In the genomic region with DNA sequence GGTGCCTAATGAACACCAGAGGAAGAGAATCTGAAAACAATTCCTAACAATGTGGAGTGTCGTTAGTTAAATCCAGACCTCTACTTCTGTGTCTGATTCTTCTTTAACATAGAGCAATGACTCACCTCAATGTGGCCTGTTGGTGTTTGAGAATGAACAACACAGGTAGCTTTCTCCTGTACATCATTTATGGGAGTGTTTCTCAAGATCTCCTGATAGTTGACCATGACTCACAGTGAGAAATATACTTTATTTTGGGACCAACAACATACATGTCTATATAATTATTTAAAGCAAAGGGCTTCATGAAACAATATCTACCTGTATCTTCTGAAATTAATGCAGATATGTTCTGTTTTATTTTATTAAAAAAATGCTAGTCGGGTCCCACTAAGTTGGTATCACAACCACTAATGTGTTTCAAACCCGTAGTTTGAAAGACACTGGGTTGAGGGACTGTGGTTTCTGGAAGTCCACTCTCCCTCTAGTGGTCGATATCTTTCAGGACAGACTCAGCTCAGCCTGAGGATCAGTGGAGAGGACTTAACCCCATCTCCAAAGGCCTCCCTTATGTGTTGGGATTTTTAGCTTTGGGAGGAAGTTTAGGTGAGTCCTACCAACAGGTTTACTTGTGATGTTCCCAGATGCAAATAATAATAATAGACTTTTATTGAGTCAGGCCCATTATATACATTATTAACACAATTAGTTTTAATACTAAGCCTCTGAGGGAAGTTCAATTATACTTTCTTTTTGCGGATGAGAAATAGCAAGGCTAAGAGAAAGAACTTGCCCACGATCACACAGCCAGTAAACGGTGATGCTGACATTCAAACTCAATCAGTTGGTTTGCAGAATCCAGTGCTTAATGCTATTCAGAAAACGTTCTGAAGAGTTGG, we compare ENCODE assay signal across 8 cellular contexts.
DNase-seq lines count a peak whose midpoint lies in the region; ATAC-seq and TF ChIP-seq lines count a peak whose summit lies in the region.

No MANE protein-coding gene starts in this region.

- no TSS peak for BruUV-seq in PC-3 (replicated peaks; lab: Mats Ljungman, UMichigan)

- no peaks in the 10 kb centered on the region for H4K20me1 ChIP-seq in PC-3 (ENCODE audit: low read length)

- H2AFZ ChIP-seq in PC-3 (ENCODE audit: low read length), result no peak overlapping the region

- POLR2A ChIA-PET in PC-3 (lab: Charles Lee; ENCODE audit: unreplicated experiment), result no interaction called here

- CTCF ChIA-PET in PC-3 (lab: Charles Lee), result no interaction called here

- ATAC-seq in GM19043 (IDR thresholded peaks at IDR 0.05; ENCODE audit: low read depth, unreplicated experiment), result peak; percentile 89
- peak; percentile 74 for ATAC-seq in HG03439 (IDR thresholded peaks at IDR 0.05; ENCODE audit: unreplicated experiment)
- ATAC-seq in PC-3, result peak; percentile 89
- peak; percentile 72 to 77 (median 74) for ATAC-seq in right lobe of liver

- H3K27ac ChIP-seq in PC-3 (ENCODE audit: low read length) (no peak overlapping the region), duodenal mucosa (ENCODE audit: low read depth, low read length) (peak overlapping the region; percentile 7), right lobe of liver (peak overlapping the region; percentile 27 to 62 (median 29)), tibial nerve (peak overlapping the region; percentile 50 to 99 (median 93))

- H3K9me3 ChIP-seq in PC-3 (ENCODE audit: low read length) (no peaks in the 10 kb centered on the region), duodenal mucosa (ENCODE audit: control insufficient read depth in 1 of 2, low read length in 2 of 2) (no peaks in the 10 kb centered on the region), right lobe of liver (no peaks in the 10 kb centered on the region), tibial nerve (no peaks in the 10 kb centered on the region)

- peak in 1 of 2 donors; percentile 78 for TF ChIP-seq EP300 in tibial nerve (IDR thresholded peaks at IDR 0.05)

- H3K9ac ChIP-seq in PC-3 (ENCODE audit: low read length) (no peak overlapping the region), duodenal mucosa (ENCODE audit: low read depth in 1 of 2, low read length in 2 of 2) (no peak overlapping the region)

- no peak for TF ChIP-seq POLR2A in right lobe of liver (IDR thresholded peaks at IDR 0.05)
- no peak for TF ChIP-seq POLR2A in tibial nerve (IDR thresholded peaks at IDR 0.05)

- H3K36me3 ChIP-seq in PC-3 (ENCODE audit: low read depth, low read length) (no peaks in the 10 kb centered on the region), duodenal mucosa (ENCODE audit: control insufficient read depth in 1 of 2, insufficient read depth in 2 of 2, low read length in 2 of 2) (no peaks in the 10 kb centered on the region), right lobe of liver (no peaks in the 10 kb centered on the region), tibial nerve (no peaks in the 10 kb centered on the region)

- DNase-seq in DMS153 treated with DMSO at 0.1 percent for 48 hours (lab: John Stamatoyannopoulos, UW; ENCODE audit: unreplicated experiment), result peak; percentile 60
- DNase-seq in PC-3, result peak; percentile 53
- DNase-seq in right lobe of liver, result no peak
- peak in 1 of 2 donors; percentile 57 for DNase-seq in tibial nerve (ENCODE audit: low spot score in 2 of 2)
- DNase-seq in activated CD4-positive, alpha-beta T cell treated with anti-CD3 and anti-CD28 coated beads, Interleukin-2, amount 50 U/mL, for 1 hour, result no peak

- intact Hi-C loops in PC-3 (cut with micrococcal nuclease) (loop anchor here (1.0 to 5.0 kb wide), 2 partner anchors 65 to 142 kb away; no protein-coding TSS in a partner anchor), right lobe of liver (cut with DNase I) (loop anchor here in 1 of 2 donors (10.0 kb wide), 1 partner anchor 60 kb away; no protein-coding TSS in a partner anchor)

- no peaks in the 10 kb centered on the region for H3F3A ChIP-seq in PC-3 (ENCODE audit: low read length, unreplicated experiment)

- TF ChIP-seq CTCF in PC-3 (conservative IDR thresholded peaks at IDR 0.05; ENCODE audit: low read depth, low read length) (peak; percentile 66), right lobe of liver (IDR thresholded peaks at IDR 0.05) (peak; percentile 75 to 80 (median 77)), tibial nerve (IDR thresholded peaks at IDR 0.05) (peak; percentile 63 to 82 (median 68))

- H3K4me1 ChIP-seq in PC-3 (ENCODE audit: insufficient read depth, low read length) (0 out of 2 replicates have a peak, but pooled peaks cover 5% of the 10 kb centered on the region), duodenal mucosa (ENCODE audit: control insufficient read depth in 1 of 2, insufficient read depth in 2 of 2, low read length in 2 of 2) (peaks cover 32 to 36% of the 10 kb centered on the region in 2 donors), right lobe of liver (peaks cover 0 to 37% (median 18%) of the 10 kb centered on the region in 4 donors), tibial nerve (peaks cover 14 to 96% (median 66%) of the 10 kb centered on the region in 4 donors)

- H3K27me3 ChIP-seq in PC-3 (ENCODE audit: low read length) (no peaks in the 10 kb centered on the region), duodenal mucosa (ENCODE audit: control insufficient read depth in 1 of 2, insufficient read depth in 2 of 2, low read length in 2 of 2) (no peaks in the 10 kb centered on the region), right lobe of liver (no peaks in the 10 kb centered on the region), tibial nerve (no peaks in the 10 kb centered on the region)

- H3K79me2 ChIP-seq in PC-3 (ENCODE audit: low read length), result no peaks in the 10 kb centered on the region

- H3K4me3 ChIP-seq in PC-3 (ENCODE audit: low read length), result no peak overlapping the region
- no peak overlapping the region for H3K4me3 ChIP-seq in duodenal mucosa (ENCODE audit: low read depth in 1 of 2, low read length in 2 of 2)
- no peak overlapping the region for H3K4me3 ChIP-seq in right lobe of liver
- H3K4me3 ChIP-seq in tibial nerve, result no peak overlapping the region

- WGBS in right lobe of liver (ENCODE audit: insufficient coverage, low coverage, low lambda C conversion rate, missing lambda C conversion rate), result 31% methylated on average over 8 of the region's 8 CpGs
- 47% methylated on average over 8 of the region's 8 CpGs for WGBS in tibial nerve, 2 donors

- no peak overlapping the region for H3K4me2 ChIP-seq in PC-3 (ENCODE audit: low read length)

- H3K9me2 ChIP-seq in PC-3 (replicated peaks; ENCODE audit: low read length), result no peaks in the 10 kb centered on the region

Comparison
In these comparisons a context has a peak if more than half of its experiments do, and no peak if none do; other contexts are left out.
1. DNase-seq: peak in DMS153 treated with DMSO at 0.1 percent for 48 hours (single experiment) and PC-3 (single experiment); none in right lobe of liver (0 of 3) and activated CD4-positive, alpha-beta T cell treated with anti-CD3 and anti-CD28 coated beads, Interleukin-2, amount 50 U/mL, for 1 hour (single experiment).
2. Peak in every context shown above with its lines, with median percentiles within 50 percentile points of each other: ATAC-seq and CTCF ChIP-seq.